In the genomic region with DNA sequence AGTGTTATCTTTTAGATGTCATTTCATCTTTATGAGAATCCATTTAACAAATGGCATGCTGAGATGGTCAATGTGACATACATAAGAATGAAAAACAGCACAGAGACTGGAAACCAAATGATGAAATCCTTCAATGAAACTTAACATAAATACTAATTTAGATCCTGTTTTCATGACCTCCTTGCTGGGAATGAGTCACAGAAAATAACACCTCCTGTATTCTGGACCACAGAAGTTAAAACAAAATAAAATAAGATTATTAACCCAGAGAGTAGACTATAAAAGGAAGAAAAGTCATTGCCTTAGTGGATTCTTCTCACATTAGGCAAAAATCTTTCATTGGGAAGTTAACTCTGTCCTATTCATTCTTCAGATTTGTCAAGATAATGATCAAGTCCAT, we compare ENCODE assay signal across 10 cellular contexts. TPM values are rescaled to one million over a fixed set of nuclear protein-coding genes. Genes with fewer than 3 reads are reported as not detected.
A peak's percentile ranks its signal among the peaks of the same experiment; 100 is the strongest.
DNase-seq lines count a peak whose midpoint lies in the region; ATAC-seq and TF ChIP-seq lines count a peak whose summit lies in the region.
"Had no signal": no experiment of that assay in that cellular context is flagged by ENCODE, and none has a peak within 500 bp of the region (broad histone marks: within the 10 kb centered on the region; RNA-seq: fewer than 3 reads in every experiment).

No MANE protein-coding gene starts in this region.

- peak overlapping the region; percentile 90 for H3K4me3 Mint-ChIP-seq in nephron progenitor cell

- no peak overlapping the region for H3K27ac Mint-ChIP-seq in nephron progenitor cell

- H3K9me3 Mint-ChIP-seq in nephron progenitor cell, result peaks cover 3% of the 10 kb centered on the region

- in situ Hi-C loops in astrocyte of the spinal cord (cut with HindIII; ENCODE audit: low sequenced_read_pairs), result no loop called here

- TF ChIP-seq CTCF in astrocyte of the spinal cord (IDR thresholded peaks at IDR 0.05; ENCODE audit: low read depth, low read length) (no peak), nephron progenitor cell (IDR thresholded peaks at IDR 0.05) (no peak)

- H3K4me1 Mint-ChIP-seq in nephron progenitor cell, result peaks cover 44% of the 10 kb centered on the region

- H3K36me3 Mint-ChIP-seq in nephron progenitor cell (ENCODE audit: low read depth), result peaks cover 48% of the 10 kb centered on the region

- DNase-seq in NOMO-1 treated with DMSO at 0.1 percent for 48 hours (lab: John Stamatoyannopoulos, UW; ENCODE audit: unreplicated experiment), result peak; percentile 16
- no peak for DNase-seq in NOMO-1 treated with dmso at 0.1 percent for 144 hours (lab: John Stamatoyannopoulos, UW; ENCODE audit: unreplicated experiment)
- peak; percentile 23 for DNase-seq in LHCN-M2 (ENCODE audit: low read depth)
- DNase-seq in astrocyte of the spinal cord (ENCODE audit: low read depth, low spot score), result peak; percentile 29
- DNase-seq in nephron progenitor cell, result no peak
- no peak for DNase-seq in globus pallidus (ENCODE audit: low spot score)
- no peak for DNase-seq in NCI-H1436 (lab: John Stamatoyannopoulos, UW)
- DNase-seq: activated T-cell treated with anti-CD3 and anti-CD28 coated beads, Interleukin-2, amount 50 U/mL, for 1 hour; NCI-H187 treated with DMSO at 0.1 percent for 48 hours had no signal

- H3K4me3 ChIP-seq in astrocyte of the spinal cord (ENCODE audit: low read depth, low read length), result no peak overlapping the region

- no peak for ATAC-seq in GM19455 (IDR thresholded peaks at IDR 0.05; ENCODE audit: unreplicated experiment)

- no peaks in the 10 kb centered on the region for H3K27me3 Mint-ChIP-seq in nephron progenitor cell (ENCODE audit: low read depth, poor library complexity)

RNA-seq across cellular contexts. Expression of a gene that starts 1.6 kb away (rescaled TPM):
- total RNA-seq in LHCN-M2 (2014; rRNA removed), result 30.2 and 33.6 TPM in 2 replicates
- 16.1 TPM for polyA plus RNA-seq in LHCN-M2 (2012)

Comparison
In these comparisons a context has a peak if more than half of its experiments do, and no peak if none do; other contexts are left out.
1. DNase-seq: peak in NOMO-1 treated with DMSO at 0.1 percent for 48 hours (single experiment), LHCN-M2 (single experiment) and astrocyte of the spinal cord (single experiment); none in NOMO-1 treated with dmso at 0.1 percent for 144 hours (single experiment), nephron progenitor cell (single experiment), globus pallidus (single experiment) and NCI-H1436 (single experiment).